Comparison of ENCODE assay signal across 12 cellular contexts in genomic region chr15:99130314-99130713, GRCh38.
"Had no signal": no experiment of that assay in that cellular context is flagged by ENCODE, and none has a peak within 500 bp of the region (broad histone marks: within the 10 kb centered on the region; RNA-seq: fewer than 3 reads in every experiment).

No MANE protein-coding gene starts in this region.

- ATAC-seq: activated CD8-positive, alpha-beta T cell treated with anti-CD3 and anti-CD28 coated beads, Interleukin-2, amount 10 ng/mL, durations not matched to agents 7 days and 5 days; esophagus mucosa had no signal

- H3K9me3 ChIP-seq: thyroid gland had no signal

- H3K27ac ChIP-seq: SK-N-MC, WERI-Rb-1 had no signal

- H3K4me3 ChIP-seq: SK-N-MC, thyroid gland had no signal

- DNase-seq: activated CD8-positive, alpha-beta memory T cell treated with anti-CD3 and anti-CD28 coated beads, Interleukin-2, amount 50 U/mL, for 48 hours; activated CD8-positive, alpha-beta T cell treated with anti-CD3 and anti-CD28 coated beads, Interleukin-2, amount 10 ng/mL, durations not matched to agents 7 days and 5 days; central memory CD4-positive, alpha-beta T cell; foreskin fibroblast; mesenchymal stem cell; right cardiac atrium; stimulated activated CD4-positive, alpha-beta T cell treated with anti-CD3 and anti-CD28 coated beads, Interleukin-2, amount 100 ng/mL, for 24 hours; T-helper 1 cell; thyroid gland; WERI-Rb-1 had no signal

- H3K27me3 ChIP-seq: thyroid gland had no signal
